In the genomic region with DNA sequence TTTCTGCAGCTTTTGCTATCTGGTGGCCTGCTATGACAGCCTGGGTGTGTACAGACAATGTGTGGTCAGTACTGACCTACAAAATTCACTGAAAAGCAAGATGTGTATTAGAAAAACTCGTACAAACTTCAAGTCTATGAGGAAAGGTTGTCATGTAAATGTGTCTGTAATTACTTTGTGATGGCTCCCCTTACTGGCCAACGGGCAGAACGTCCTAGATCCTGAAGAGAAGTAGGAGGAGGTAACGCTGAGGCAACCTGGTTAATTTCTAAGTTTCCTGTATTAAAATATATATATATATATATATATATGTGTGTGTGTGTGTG, we compare ENCODE assay signal across 8 cellular contexts.
A peak's percentile ranks its signal among the peaks of the same experiment; 100 is the strongest.
DNase-seq lines count a peak whose midpoint lies in the region; ATAC-seq and TF ChIP-seq lines count a peak whose summit lies in the region.

No MANE protein-coding gene starts in this region.

- no peaks in the 10 kb centered on the region for H3K36me3 Mint-ChIP-seq in activated CD4-positive, alpha-beta T cell treated with anti-CD3 and anti-CD28 coated beads, Interleukin-2, amount 10 ng/mL, durations not matched to agents 7 days and 5 days (ENCODE audit: low read depth)
- no peaks in the 10 kb centered on the region for H3K36me3 Mint-ChIP-seq in mesothelial cell of epicardium
- no peaks in the 10 kb centered on the region for H3K36me3 Mint-ChIP-seq in CD4-positive, alpha-beta memory T cell

- CTCF ChIA-PET in activated CD4-positive, alpha-beta T cell treated with anti-CD3 and anti-CD28 coated beads, Interleukin-2, amount 10 ng/mL, durations not matched to agents 7 days and 5 days (lab: Charles Lee): interaction anchor here (0.6 kb wide), 1 partner anchor 405 kb away, joined by 4 read pairs; no protein-coding TSS in a partner anchor
- CTCF ChIA-PET in PC-3 (lab: Charles Lee): interaction anchor here (0.6 to 1.1 kb wide), 2 partner anchors 176 to 350 kb away, joined by 4 read pairs; no protein-coding TSS in a partner anchor
- CTCF ChIA-PET in CD4-positive, alpha-beta memory T cell (lab: Charles Lee; ENCODE audit: partially characterized antibody): no interaction called here

- H3K27ac Mint-ChIP-seq in activated CD4-positive, alpha-beta T cell treated with anti-CD3 and anti-CD28 coated beads, Interleukin-2, amount 10 ng/mL, durations not matched to agents 7 days and 5 days: no peak overlapping the region
- H3K27ac Mint-ChIP-seq in mesothelial cell of epicardium: no peak overlapping the region
- no peak overlapping the region for H3K27ac Mint-ChIP-seq in CD4-positive, alpha-beta memory T cell

- H3F3A ChIP-seq in PC-3 (ENCODE audit: low read length, unreplicated experiment): no peaks in the 10 kb centered on the region

- H2AFZ ChIP-seq in PC-3 (ENCODE audit: low read length): peak overlapping the region; percentile 40

- peak; percentile 15 for DNase-seq in activated CD4-positive, alpha-beta T cell treated with anti-CD3 and anti-CD28 coated beads, Interleukin-2, amount 10 ng/mL, durations not matched to agents 7 days and 5 days
- DNase-seq in activated CD4-positive, alpha-beta T cell treated with anti-CD3 and anti-CD28 coated beads, Interleukin-2, amount 50 U/mL, for 4 hours: no peak
- peak; percentile 63 for DNase-seq in H4 (ENCODE audit: low spot score)
- DNase-seq in KG1 (lab: John Stamatoyannopoulos, UW): peak; percentile 35
- DNase-seq in PC-3: peak; percentile 80
- peak; percentile 60 for DNase-seq in epidermal melanocyte (ENCODE audit: insufficient read length, low spot score)
- DNase-seq in mesothelial cell of epicardium (ENCODE audit: low spot score in 2 of 2, unreplicated experiment in 2 of 2): no peak
- DNase-seq in CD4-positive, alpha-beta memory T cell: no peak

- TF ChIP-seq CTCF in PC-3 (conservative IDR thresholded peaks at IDR 0.05; ENCODE audit: low read depth, low read length) (peak; percentile 79), mesothelial cell of epicardium (IDR thresholded peaks at IDR 0.05; ENCODE audit: unreplicated experiment) (peak; percentile 38)

- no peaks in the 10 kb centered on the region for H3K9me3 Mint-ChIP-seq in activated CD4-positive, alpha-beta T cell treated with anti-CD3 and anti-CD28 coated beads, Interleukin-2, amount 10 ng/mL, durations not matched to agents 7 days and 5 days
- H3K9me3 Mint-ChIP-seq in mesothelial cell of epicardium: no peaks in the 10 kb centered on the region
- H3K9me3 Mint-ChIP-seq in CD4-positive, alpha-beta memory T cell: no peaks in the 10 kb centered on the region

- 0 out of 2 replicates have a peak, but pooled peaks cover 3% of the 10 kb centered on the region for H3K27me3 ChIP-seq in PC-3 (ENCODE audit: low read length)
- H3K27me3 ChIP-seq in CD4-positive, alpha-beta memory T cell (ENCODE audit: insufficient read depth, low read length): no peaks in the 10 kb centered on the region

- no peak overlapping the region for H3K4me2 ChIP-seq in PC-3 (ENCODE audit: low read length)

- H3K4me1 Mint-ChIP-seq in activated CD4-positive, alpha-beta T cell treated with anti-CD3 and anti-CD28 coated beads, Interleukin-2, amount 10 ng/mL, durations not matched to agents 7 days and 5 days: no peaks in the 10 kb centered on the region
- peaks cover 10% of the 10 kb centered on the region for H3K4me1 Mint-ChIP-seq in mesothelial cell of epicardium
- H3K4me1 Mint-ChIP-seq in CD4-positive, alpha-beta memory T cell: no peaks in the 10 kb centered on the region

- no peak overlapping the region for H3K27ac ChIP-seq in PC-3 (ENCODE audit: low read length)
- H3K27ac ChIP-seq in CD4-positive, alpha-beta memory T cell (ENCODE audit: low read depth, low read length): no peak overlapping the region

- peaks cover 12% of the 10 kb centered on the region for H3K27me3 Mint-ChIP-seq in activated CD4-positive, alpha-beta T cell treated with anti-CD3 and anti-CD28 coated beads, Interleukin-2, amount 10 ng/mL, durations not matched to agents 7 days and 5 days
- H3K27me3 Mint-ChIP-seq in mesothelial cell of epicardium (ENCODE audit: low read depth): no peaks in the 10 kb centered on the region
- peaks cover 2 to 7% of the 10 kb centered on the region in 2 donors for H3K27me3 Mint-ChIP-seq in CD4-positive, alpha-beta memory T cell

- H4K20me1 ChIP-seq in PC-3 (ENCODE audit: low read length): no peaks in the 10 kb centered on the region

- H3K4me1 ChIP-seq in PC-3 (ENCODE audit: insufficient read depth, low read length): no peaks in the 10 kb centered on the region
- no peaks in the 10 kb centered on the region for H3K4me1 ChIP-seq in CD4-positive, alpha-beta memory T cell (ENCODE audit: insufficient read depth, low read length)

- no peaks in the 10 kb centered on the region for H3K36me3 ChIP-seq in PC-3 (ENCODE audit: low read depth, low read length)
- no peaks in the 10 kb centered on the region for H3K36me3 ChIP-seq in CD4-positive, alpha-beta memory T cell (ENCODE audit: insufficient read depth, low read length)

- H3K9me2 ChIP-seq in PC-3 (replicated peaks; ENCODE audit: low read length): no peaks in the 10 kb centered on the region

- peak; percentile 96 for ATAC-seq in PC-3

- no peaks in the 10 kb centered on the region for H3K79me2 ChIP-seq in PC-3 (ENCODE audit: low read length)

- H3K9me3 ChIP-seq in PC-3 (ENCODE audit: low read length): no peaks in the 10 kb centered on the region
- H3K9me3 ChIP-seq in CD4-positive, alpha-beta memory T cell (ENCODE audit: control insufficient read depth in 1 of 2, low read length in 2 of 2): no peaks in the 10 kb centered on the region

- H3K4me3 Mint-ChIP-seq in activated CD4-positive, alpha-beta T cell treated with anti-CD3 and anti-CD28 coated beads, Interleukin-2, amount 10 ng/mL, durations not matched to agents 7 days and 5 days: no peak overlapping the region
- H3K4me3 Mint-ChIP-seq in mesothelial cell of epicardium: no peak overlapping the region
- H3K4me3 Mint-ChIP-seq in CD4-positive, alpha-beta memory T cell: no peak overlapping the region

- no peak overlapping the region for H3K4me3 ChIP-seq in PC-3 (ENCODE audit: low read length)
- no peak overlapping the region for H3K4me3 ChIP-seq in CD4-positive, alpha-beta memory T cell (ENCODE audit: low read length in 2 of 2)

- no peak overlapping the region for H3K9ac ChIP-seq in PC-3 (ENCODE audit: low read length)

- POLR2A ChIA-PET in activated CD4-positive, alpha-beta T cell treated with anti-CD3 and anti-CD28 coated beads, Interleukin-2, amount 10 ng/mL, durations not matched to agents 7 days and 5 days (lab: Charles Lee): no interaction called here
- POLR2A ChIA-PET in PC-3 (lab: Charles Lee; ENCODE audit: unreplicated experiment): no interaction called here
- POLR2A ChIA-PET in CD4-positive, alpha-beta memory T cell (lab: Charles Lee; ENCODE audit: partially characterized antibody): no interaction called here

- intact Hi-C loops in PC-3 (cut with micrococcal nuclease): loop anchor here (1.0 to 10.0 kb wide), 8 partner anchors 78 to 1002 kb away; a partner anchor contains a TSS
- intact Hi-C loops in CD4-positive, alpha-beta memory T cell (cut with micrococcal nuclease): no loop called here

- BruUV-seq in PC-3 (replicated peaks; lab: Mats Ljungman, UMichigan): no TSS peak

Comparison
In these comparisons a context has a peak if more than half of its experiments do, and no peak if none do; other contexts are left out.
1. DNase-seq: peak in activated CD4-positive, alpha-beta T cell treated with anti-CD3 and anti-CD28 coated beads, Interleukin-2, amount 10 ng/mL, durations not matched to agents 7 days and 5 days (single experiment), H4 (single experiment), KG1 (single experiment), PC-3 (single experiment) and epidermal melanocyte (single experiment); none in activated CD4-positive, alpha-beta T cell treated with anti-CD3 and anti-CD28 coated beads, Interleukin-2, amount 50 U/mL, for 4 hours (0 of 2), mesothelial cell of epicardium (0 of 2) and CD4-positive, alpha-beta memory T cell (0 of 5).